10 cellular contexts compared by ENCODE assay signal in the genomic region with DNA sequence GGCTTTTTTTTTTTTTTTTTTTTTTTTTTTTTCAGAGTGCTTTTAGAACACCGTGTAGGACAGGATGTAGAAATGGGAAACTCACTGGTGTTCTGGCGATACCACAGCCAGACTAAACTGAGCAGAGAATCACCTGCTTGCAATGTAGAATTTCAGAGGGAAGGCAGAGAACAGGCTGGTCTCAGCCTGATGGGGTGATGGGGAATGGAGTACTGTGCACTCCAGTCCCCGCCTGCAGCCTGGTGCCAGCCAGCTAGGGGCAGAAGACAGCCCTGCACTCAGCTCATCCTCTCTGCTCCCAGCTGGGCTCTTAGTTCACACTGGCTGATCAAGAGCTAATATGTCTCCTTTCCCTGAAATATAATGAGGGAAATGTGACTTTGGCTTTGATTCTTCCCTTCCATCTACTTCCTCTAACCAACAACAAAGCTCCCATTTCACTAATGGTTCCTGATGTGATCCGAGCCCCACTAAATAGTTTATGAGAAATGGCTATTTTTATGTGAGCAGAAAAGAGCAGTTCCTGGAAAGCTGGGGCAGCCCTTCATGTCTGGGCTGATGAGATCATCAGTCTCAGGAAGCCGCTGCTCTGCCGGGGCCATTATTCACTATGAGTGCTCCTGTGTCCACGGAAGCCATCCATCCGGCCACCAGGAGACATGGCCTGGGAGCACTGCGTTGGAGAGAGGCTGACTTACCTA.
A peak's percentile ranks its signal among the peaks of the same experiment; 100 is the strongest.
DNase-seq lines count a peak whose midpoint lies in the region; ATAC-seq and TF ChIP-seq lines count a peak whose summit lies in the region.
"Had no signal": no experiment of that assay in that cellular context is flagged by ENCODE, and none has a peak within 500 bp of the region (broad histone marks: within the 10 kb centered on the region; RNA-seq: fewer than 3 reads in every experiment).

No MANE protein-coding gene starts in this region.

- no peaks in the 10 kb centered on the region for H4K20me1 ChIP-seq in GM23248 (ENCODE audit: insufficient read depth)
- no peaks in the 10 kb centered on the region for H4K20me1 ChIP-seq in SK-N-SH (ENCODE audit: insufficient read depth)

- DNase-seq in ACHN: peak; percentile 19
- peak; percentile 49 for DNase-seq in GM23248
- DNase-seq in SK-N-SH: peak; percentile 66
- peak; percentile 64 for DNase-seq in kidney tubule cell (ENCODE audit: low spot score)
- DNase-seq in NCI-H446 (lab: John Stamatoyannopoulos, UW): no peak
- no peak for DNase-seq in stimulated activated naive CD4-positive, alpha-beta T cell (lab: John Stamatoyannopoulos, UW)
- DNase-seq in HuH-7 (ENCODE audit: low spot score): no peak
- DNase-seq: Calu3 had no signal

- no peaks in the 10 kb centered on the region for H3K27me3 ChIP-seq in GM23248 (replicated peaks; ENCODE audit: insufficient read depth)
- H3K27me3 ChIP-seq in SK-N-SH (ENCODE audit: insufficient read depth): no peaks in the 10 kb centered on the region
- H3K27me3 ChIP-seq: uterus had no signal

- H3K36me3 ChIP-seq in GM23248 (ENCODE audit: low read depth) (no peaks in the 10 kb centered on the region), SK-N-SH (replicated peaks in 1 of 2; ENCODE audit: control insufficient read depth in 1 of 2, insufficient read depth in 2 of 2, low read length in 1 of 2) (no peaks in the 10 kb centered on the region)
- H3K36me3 ChIP-seq: uterus had no signal

- H3K9me3 ChIP-seq in GM23248 (ENCODE audit: low read depth) (no peaks in the 10 kb centered on the region), SK-N-SH (no peaks in the 10 kb centered on the region)
- H3K9me3 ChIP-seq: uterus had no signal

- 22 to 24% methylated on average over 9 of the region's 9 CpGs for WGBS in GM23248 (ENCODE audit: low coverage in 1 of 2, low lambda C conversion rate in 2 of 2, missing lambda C conversion rate in 2 of 2), 2 experiments
- WGBS in SK-N-SH (ENCODE audit: low lambda C conversion rate): 33% methylated on average over 7 of the region's 9 CpGs

- ATAC-seq in GM19023 (IDR thresholded peaks at IDR 0.05; ENCODE audit: unreplicated experiment): no peak

- TF ChIP-seq EP300 in SK-N-SH (IDR thresholded peaks at IDR 0.05; ENCODE audit: borderline replicate concordance in 1 of 2, low read depth in 1 of 2, low read length in 1 of 2): no peak

- H3K9me2 ChIP-seq in GM23248 (ENCODE audit: insufficient read depth) (no peaks in the 10 kb centered on the region), SK-N-SH (no peaks in the 10 kb centered on the region)

- H3K9ac ChIP-seq in GM23248: no peak overlapping the region
- H3K9ac ChIP-seq in SK-N-SH: no peak overlapping the region

- POLR2A ChIA-PET in SK-N-SH (lab: Yijun Ruan, JAX): interaction anchor here (1.0 kb wide), 1 partner anchor 139 kb away, joined by 3 read pairs; no protein-coding TSS in a partner anchor

- TF ChIP-seq RAD21 in SK-N-SH (IDR thresholded peaks at IDR 0.05; ENCODE audit: low read length): 0 out of 2 replicates have a peak, but pooled peaks have one; percentile 21

- TF ChIP-seq CTCF in SK-N-SH (IDR thresholded peaks at IDR 0.05): no peak

- H3F3A ChIP-seq in GM23248 (ENCODE audit: insufficient read depth): no peaks in the 10 kb centered on the region
- no peaks in the 10 kb centered on the region for H3F3A ChIP-seq in SK-N-SH (replicated peaks; ENCODE audit: insufficient read depth)

- H3K4me1 ChIP-seq in GM23248 (ENCODE audit: insufficient read depth) (no peaks in the 10 kb centered on the region), SK-N-SH (ENCODE audit: control insufficient read depth in 1 of 2, insufficient read depth in 2 of 2, low read depth in 1 of 2, low read length in 1 of 2) (peaks cover 0 to 25% of the 10 kb centered on the region in 2 experiments; a peak in 1 of 4 replicates)
- H3K4me1 ChIP-seq: uterus had no signal

- no peak overlapping the region for H3K4me2 ChIP-seq in GM23248 (ENCODE audit: unreplicated experiment)
- no peak overlapping the region for H3K4me2 ChIP-seq in SK-N-SH

- in situ Hi-C loops in ACHN (cut with HindIII; ENCODE audit: low pct_ligation_motif_present, low pct_unique_long_range_greater_than_20kb, low sequenced_read_pairs) (no loop called here), GM23248 (cut with MboI) (no loop called here)

- H3K27ac ChIP-seq in GM23248 (no peak overlapping the region), SK-N-SH (ENCODE audit: low read depth in 2 of 2, low read length in 1 of 2) (peak overlapping the region in 1 of 2 experiments; percentile 51; a peak in 2 of 4 replicates)
- H3K27ac ChIP-seq: uterus had no signal

- H3K4me3 ChIP-seq in GM23248 (no peak overlapping the region), SK-N-SH (ENCODE audit: low read depth in 2 of 2, low read length in 1 of 2) (no peak overlapping the region)
- H3K4me3 ChIP-seq: uterus had no signal

- no peak overlapping the region for H2AFZ ChIP-seq in GM23248
- no peak overlapping the region for H2AFZ ChIP-seq in SK-N-SH (ENCODE audit: low read depth)

- CTCF ChIA-PET in SK-N-SH (lab: Yijun Ruan, JAX): interaction anchor here (0.8 to 2.4 kb wide), 8 partner anchors 10 to 285 kb away, joined by 3 to 9 read pairs (median 4); no protein-coding TSS in a partner anchor

- H3K79me2 ChIP-seq in GM23248 (ENCODE audit: insufficient read depth) (no peaks in the 10 kb centered on the region), SK-N-SH (ENCODE audit: insufficient read depth) (no peaks in the 10 kb centered on the region)

TF ChIP-seq in SK-N-SH, 30 proteins besides CTCF, POLR2A, EP300 and RAD21:
- TF ChIP-seq TCF12 (IDR thresholded peaks at IDR 0.05): no peak
- no peak for TF ChIP-seq RCOR1 (IDR thresholded peaks at IDR 0.05; ENCODE audit: low read length)
- no peak for TF ChIP-seq MEF2A (IDR thresholded peaks at IDR 0.05; ENCODE audit: borderline replicate concordance, low read depth)
- TF ChIP-seq RFX5 (IDR thresholded peaks at IDR 0.05; ENCODE audit: low read length): no peak
- no peak for TF ChIP-seq NRF1 (IDR thresholded peaks at IDR 0.05; ENCODE audit: low read depth, low read length)
- no peak for TF ChIP-seq MXI1 (IDR thresholded peaks at IDR 0.05; ENCODE audit: low read depth, low read length)
- TF ChIP-seq JUND (IDR thresholded peaks at IDR 0.05): no peak

Comparison
In these comparisons a context has a peak if more than half of its experiments do, and no peak if none do; other contexts are left out.
1. DNase-seq: peak in ACHN (single experiment), GM23248 (single experiment), SK-N-SH (single experiment) and kidney tubule cell (single experiment); none in NCI-H446 (0 of 2), stimulated activated naive CD4-positive, alpha-beta T cell (0 of 6) and HuH-7 (single experiment).